In the genomic region with DNA sequence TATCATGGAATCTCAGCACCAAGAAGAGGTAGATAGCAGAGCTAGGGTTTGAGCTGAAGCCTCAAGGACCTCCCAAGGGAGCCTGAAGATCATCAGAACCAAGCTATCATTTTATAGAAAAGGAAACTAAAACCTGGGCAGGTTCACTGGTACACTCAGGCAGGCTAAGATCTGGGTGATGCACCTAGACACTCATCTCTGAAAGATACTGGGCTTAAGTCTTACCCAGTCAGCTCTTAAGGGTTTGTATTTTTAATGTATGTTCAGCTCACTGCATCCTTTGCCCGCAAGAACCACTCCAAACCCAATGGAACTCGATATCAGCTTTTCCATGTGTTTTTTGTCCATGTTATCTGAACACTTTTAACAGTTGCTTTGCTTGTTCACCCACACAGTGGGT, we compare ENCODE assay signal across 30 cellular contexts.
"Had no signal": no experiment of that assay in that cellular context is flagged by ENCODE, and none has a peak within 500 bp of the region (broad histone marks: within the 10 kb centered on the region; RNA-seq: fewer than 3 reads in every experiment).

No MANE protein-coding gene starts in this region.

- H3K27me3 Mint-ChIP-seq: stimulated activated naive CD8-positive, alpha-beta T cell treated with anti-CD3 and anti-CD28 coated beads, Interleukin-15, amount 100 ng/mL, for 72 hours; type B pancreatic cell had no signal

- H3K4me3 Mint-ChIP-seq: activated naive CD4-positive, alpha-beta T cell treated with anti-CD3 and anti-CD28 coated beads for 36 hours; activated naive CD8-positive, alpha-beta T cell treated with anti-CD3 and anti-CD28 coated beads, Interleukin-2, amount 10 ng/mL, durations not matched to agents 7 days and 5 days; naive B cell; nephron progenitor cell; stimulated activated memory B cell treated with anti-CD40 and anti-IgM and Interleukin-4, amounts not matched to agents 10 μg/mL and 1 μg/mL and 100 μg/mL, for 72 hours; stimulated activated naive CD8-positive, alpha-beta T cell treated with anti-CD3 and anti-CD28 coated beads, Interleukin-15, amount 100 ng/mL, for 72 hours; type B pancreatic cell had no signal

- H3K4me3 ChIP-seq: gastrocnemius medialis, hepatocyte, pancreas, right atrium auricular region, smooth muscle cell, thoracic aorta, vagina had no signal

- H3K36me3 ChIP-seq: brain microvascular endothelial cell, gastrocnemius medialis, pancreas, right atrium auricular region, thoracic aorta, vagina had no signal

- H3K4me1 ChIP-seq: gastrocnemius medialis, pancreas, right atrium auricular region, vagina had no signal

- H3K27me3 ChIP-seq: brain microvascular endothelial cell, gastrocnemius medialis, hepatocyte, pancreas, right atrium auricular region, vagina had no signal

- H3K27ac ChIP-seq: brain microvascular endothelial cell, gastrocnemius medialis, hepatocyte, pancreas, right atrium auricular region, thoracic aorta, vagina had no signal

- H3K36me3 Mint-ChIP-seq: activated naive CD8-positive, alpha-beta T cell treated with anti-CD3 and anti-CD28 coated beads, Interleukin-2, amount 10 ng/mL, durations not matched to agents 7 days and 5 days; type B pancreatic cell had no signal

- ATAC-seq: gastrocnemius medialis; left cardiac atrium; left ventricle myocardium superior; stimulated activated memory B cell treated with anti-CD40 and anti-IgM and Interleukin-4, amounts not matched to agents 10 μg/mL and 1 μg/mL and 100 μg/mL, for 72 hours; stimulated activated naive CD8-positive, alpha-beta T cell treated with anti-CD3 and anti-CD28 coated beads, Interleukin-15, amount 100 ng/mL, for 72 hours had no signal

- H3K9me3 ChIP-seq: gastrocnemius medialis, pancreas, thoracic aorta, vagina had no signal

- DNase-seq: activated CD4-positive, alpha-beta T cell treated with anti-CD3 and anti-CD28 coated beads for 4 hours; activated CD4-positive, alpha-beta T cell treated with anti-CD3 and anti-CD28 coated beads, Interleukin-2, amount 50 U/mL, for 48 hours; activated CD8-positive, alpha-beta memory T cell treated with anti-CD3 and anti-CD28 coated beads for 24 hours; activated effector memory CD4-positive, alpha-beta T cell treated with anti-CD3 and anti-CD28 coated beads, Interleukin-2, amount 50 U/mL, for 16 hours; activated naive CD4-positive, alpha-beta T cell treated with anti-CD3 and anti-CD28 coated beads for 36 hours; activated naive CD8-positive, alpha-beta T cell treated with anti-CD3 and anti-CD28 coated beads, Interleukin-2, amount 10 ng/mL, durations not matched to agents 7 days and 5 days; brain microvascular endothelial cell; central memory CD4-positive, alpha-beta T cell; dermis blood vessel endothelial cell; effector CD8-positive, alpha-beta T cell; gastrocnemius medialis; islet precursor cell; left cardiac atrium; left ventricle myocardium superior; mammary epithelial cell; naive B cell; nephron progenitor cell; pancreas; stimulated activated CD4-positive, alpha-beta T cell treated with anti-CD3 and anti-CD28 coated beads, Interleukin-1b, Interleukin-23, amount 100 ng/mL, for 48 hours; stimulated activated CD4-positive, alpha-beta T cell treated with anti-CD3 and anti-CD28 coated beads, Interleukin-4, amount 100 ng/mL, for 4 hours; stimulated activated CD8-positive, alpha-beta memory T cell treated with anti-CD3 and anti-CD28 coated beads, Interleukin-4, amount 100 ng/mL, for 48 hours; stimulated activated naive CD8-positive, alpha-beta T cell treated with anti-CD3 and anti-CD28 coated beads, Interleukin-15, amount 100 ng/mL, for 72 hours; T-helper 1 cell had no signal

- H3K4me1 Mint-ChIP-seq: stimulated activated naive CD8-positive, alpha-beta T cell treated with anti-CD3 and anti-CD28 coated beads, Interleukin-15, amount 100 ng/mL, for 72 hours had no signal

- H3K27ac Mint-ChIP-seq: activated naive CD4-positive, alpha-beta T cell treated with anti-CD3 and anti-CD28 coated beads for 36 hours; activated naive CD8-positive, alpha-beta T cell treated with anti-CD3 and anti-CD28 coated beads, Interleukin-2, amount 10 ng/mL, durations not matched to agents 7 days and 5 days; naive B cell; nephron progenitor cell; stimulated activated memory B cell treated with anti-CD40 and anti-IgM and Interleukin-4, amounts not matched to agents 10 μg/mL and 1 μg/mL and 100 μg/mL, for 72 hours; type B pancreatic cell had no signal
